Comparison of ENCODE assay signal across 8 cellular contexts in the genomic region with DNA sequence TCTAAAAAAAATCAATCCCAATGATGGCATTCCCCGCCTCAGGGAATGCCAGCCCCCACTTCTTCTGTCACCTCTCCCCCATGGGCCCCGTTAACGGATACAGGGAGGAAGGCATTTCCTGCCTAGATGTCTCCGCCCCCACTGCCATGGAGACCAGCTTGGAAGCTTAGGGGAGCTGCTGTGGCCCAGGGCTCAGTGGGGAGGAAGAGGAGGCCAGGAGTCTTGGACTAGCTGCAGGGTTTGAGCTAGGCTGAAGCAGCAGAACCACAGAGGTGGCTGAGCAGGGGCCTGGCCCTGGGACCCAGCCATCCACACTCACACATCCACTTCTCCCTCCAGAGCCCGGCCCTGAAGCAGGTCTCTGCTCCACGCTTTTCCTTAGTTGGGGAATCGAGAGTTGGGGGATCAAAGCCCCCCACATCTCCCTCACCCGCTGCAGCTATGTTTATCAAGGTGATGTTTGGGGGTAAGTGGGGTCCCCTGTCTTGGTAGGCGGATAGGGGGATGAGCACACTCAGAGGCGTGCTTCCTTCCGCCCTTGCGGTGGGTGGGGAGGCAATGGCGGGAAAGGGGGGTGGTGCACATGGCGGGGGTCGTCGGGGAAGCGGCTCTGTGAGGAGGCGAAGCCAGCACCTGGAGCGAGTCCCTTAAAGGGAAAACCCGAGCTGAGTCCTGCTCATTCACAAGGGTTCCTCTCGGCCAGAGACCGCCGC. TPM values are rescaled to one million over a fixed set of nuclear protein-coding genes. Genes with fewer than 3 reads are reported as not detected.
DNase-seq lines count a peak whose midpoint lies in the region; ATAC-seq, FAIRE-seq and TF ChIP-seq lines count a peak whose summit lies in the region.

Gene C22orf15 (plus strand): TSS at position 125 of the 713 bp plus-strand sequence. CDS start 317 bp downstream, at position 442.

- no peak within 1 kb of the TSS for H3K4me2 ChIP-seq in HepG2 (ENCODE audit: low read depth, low read length)

- no peaks in the 10 kb centered on the region for H4K20me1 ChIP-seq in HepG2 (ENCODE audit: insufficient read depth, low read length)

- TF ChIP-seq POLR2A in HepG2 (IDR thresholded peaks at IDR 0.05; ENCODE audit: insufficient read depth in 1 of 2, low read depth in 2 of 2, low read length in 2 of 2) (no peak), right lobe of liver (IDR thresholded peaks at IDR 0.05) (no peak)

- no peak for DNase-seq in HepG2 (ENCODE audit: low spot score)
- no peak for DNase-seq in right lobe of liver
- peak; percentile 50 for DNase-seq in activated CD8-positive, alpha-beta T cell treated with anti-CD3 and anti-CD28 coated beads, Interleukin-2, amount 10 ng/mL, durations not matched to agents 7 days and 5 days
- no peak for DNase-seq in immature natural killer cell
- no peak for DNase-seq in Caco-2

- no peaks in the 10 kb centered on the region for H3K9me3 ChIP-seq in HepG2 (ENCODE audit: low read length)
- no peaks in the 10 kb centered on the region for H3K9me3 ChIP-seq in right lobe of liver
- no peaks in the 10 kb centered on the region for H3K9me3 ChIP-seq in Caco-2

- H3K27me3 Mint-ChIP-seq in activated CD8-positive, alpha-beta T cell treated with anti-CD3 and anti-CD28 coated beads, Interleukin-2, amount 10 ng/mL, durations not matched to agents 7 days and 5 days (ENCODE audit: low read depth): no peaks in the 10 kb centered on the region
- peaks cover 0 to 3% (median 0%) of the 10 kb centered on the region in 3 donors for H3K27me3 Mint-ChIP-seq in immature natural killer cell (ENCODE audit: low read depth in 3 of 3)
- no peaks in the 10 kb centered on the region for H3K27me3 Mint-ChIP-seq in Caco-2 (ENCODE audit: insufficient read depth, unreplicated experiment)

- FAIRE-seq in HepG2 (lab: Jason Lieb, UNC): no peak

- H3K4me3 ChIP-seq in HepG2 (replicated peaks in 1 of 3; ENCODE audit: insufficient read depth in 1 of 3, low read depth in 2 of 3, low read length in 3 of 3) (no peak within 1 kb of the TSS), right lobe of liver (no peak within 1 kb of the TSS), Caco-2 (ENCODE audit: low read depth, low read length) (no peak within 1 kb of the TSS)

- peaks cover 0 to 1% of the 10 kb centered on the region in 2 experiments; a peak in 2 of 5 replicates for H3K36me3 ChIP-seq in HepG2 (replicated peaks in 1 of 2; ENCODE audit: control insufficient read depth in 1 of 2, insufficient read depth in 2 of 2, low read length in 2 of 2)
- peaks cover 0 to 11% (median 7%) of the 10 kb centered on the region in 4 donors for H3K36me3 ChIP-seq in right lobe of liver
- peaks cover 1% of the 10 kb centered on the region for H3K36me3 ChIP-seq in Caco-2 (ENCODE audit: control insufficient read depth, insufficient read depth, low read length)

- H3K9ac ChIP-seq in HepG2 (ENCODE audit: insufficient read depth, low read depth, low read length): no peak within 1 kb of the TSS

- BruUV-seq in HepG2 (replicated peaks; lab: Mats Ljungman, UMichigan): no TSS peak
- BruUV-seq in Caco-2 (replicated peaks; lab: Mats Ljungman, UMichigan): no TSS peak

- in situ Hi-C loops in HepG2 (cut with HindIII; ENCODE audit: extremely low pct_ligation_motif_present, low pct_unique_long_range_greater_than_20kb): no loop called here

- H3K4me1 ChIP-seq in HepG2 (ENCODE audit: insufficient read depth, low read length): peaks cover 39% of the 10 kb centered on the region
- peaks cover 0 to 27% (median 8%) of the 10 kb centered on the region in 4 donors for H3K4me1 ChIP-seq in right lobe of liver
- H3K4me1 ChIP-seq in Caco-2: peaks cover 7% of the 10 kb centered on the region

- H3K36me3 Mint-ChIP-seq in activated CD8-positive, alpha-beta T cell treated with anti-CD3 and anti-CD28 coated beads, Interleukin-2, amount 10 ng/mL, durations not matched to agents 7 days and 5 days (ENCODE audit: low read depth): peaks cover 22% of the 10 kb centered on the region
- H3K36me3 Mint-ChIP-seq in immature natural killer cell (no peaks in the 10 kb centered on the region), Caco-2 (ENCODE audit: insufficient read depth, unreplicated experiment) (peaks cover 11% of the 10 kb centered on the region)

- no peak for TF ChIP-seq CTCF in HepG2 (CRISPR knock-in tag; IDR thresholded peaks at IDR 0.05)
- no peak for TF ChIP-seq CTCF in right lobe of liver (IDR thresholded peaks at IDR 0.05)
- no peak for TF ChIP-seq CTCF in Caco-2 (IDR thresholded peaks at IDR 0.05; ENCODE audit: insufficient read depth in 1 of 2, low read depth in 1 of 2, low read length in 1 of 2, severe bottlenecking in 1 of 2, unreplicated experiment in 1 of 2)

- H3K27ac Mint-ChIP-seq in activated CD8-positive, alpha-beta T cell treated with anti-CD3 and anti-CD28 coated beads, Interleukin-2, amount 10 ng/mL, durations not matched to agents 7 days and 5 days: peak within 1 kb of the TSS; percentile 74
- H3K27ac Mint-ChIP-seq in immature natural killer cell (peak within 1 kb of the TSS in 5 of 6 donors; percentile 25 to 70 (median 53)), Caco-2 (ENCODE audit: unreplicated experiment) (no peak within 1 kb of the TSS)

- TF ChIP-seq RAD21 in HepG2 (CRISPR knock-in tag; IDR thresholded peaks at IDR 0.05): no peak

- intact Hi-C loops in HepG2 (cut with micrococcal nuclease; ENCODE audit: unreplicated experiment): no loop called here
- intact Hi-C loops in right lobe of liver (cut with DNase I): no loop called here
- intact Hi-C loops in Caco-2 (cut with micrococcal nuclease; ENCODE audit: unreplicated experiment): no loop called here

- no peak within 1 kb of the TSS for H3K27ac ChIP-seq in HepG2 (ENCODE audit: extremely low read length, insufficient read depth, low read length)
- H3K27ac ChIP-seq in right lobe of liver: no peak within 1 kb of the TSS

- CTCF ChIA-PET in HepG2 (lab: Yijun Ruan, JAX; ENCODE audit: low intra/inter-chr PET ratio, low total read pairs) (no interaction called here), Caco-2 (lab: Charles Lee) (no interaction called here)
- CTCF ChIA-PET in activated CD8-positive, alpha-beta T cell treated with anti-CD3 and anti-CD28 coated beads, Interleukin-2, amount 10 ng/mL, durations not matched to agents 7 days and 5 days (lab: Charles Lee): interaction anchor here (0.6 to 1.0 kb wide), 3 partner anchors 12 to 83 kb away, joined by 3 to 5 read pairs (median 3); partner anchors contain the start of gene ZNF70

- peaks cover 50% of the 10 kb centered on the region for H3K4me1 Mint-ChIP-seq in activated CD8-positive, alpha-beta T cell treated with anti-CD3 and anti-CD28 coated beads, Interleukin-2, amount 10 ng/mL, durations not matched to agents 7 days and 5 days (ENCODE audit: low read depth)
- H3K4me1 Mint-ChIP-seq in immature natural killer cell: peaks cover 33 to 40% of the 10 kb centered on the region in 2 donors
- H3K4me1 Mint-ChIP-seq in Caco-2 (ENCODE audit: low read depth, unreplicated experiment): no peaks in the 10 kb centered on the region

- POLR2A ChIA-PET in HepG2 (lab: Yijun Ruan, JAX) (interaction anchor here (0.7 to 6.9 kb wide), 3 partner anchors 10 to 46 kb away, joined by 3 to 52 read pairs (median 4); partner anchors contain the start of genes VPREB3 and ZNF70), Caco-2 (lab: Charles Lee) (interaction anchor here (0.5 to 0.6 kb wide), 2 partner anchors 12 to 151 kb away, joined by 3 to 4 read pairs; partner anchors contain the start of gene ZNF70)
- POLR2A ChIA-PET in activated CD8-positive, alpha-beta T cell treated with anti-CD3 and anti-CD28 coated beads, Interleukin-2, amount 10 ng/mL, durations not matched to agents 7 days and 5 days (lab: Charles Lee): interaction anchor here (0.6 to 1.5 kb wide), 9 partner anchors 11 to 186 kb away, joined by 3 to 7 read pairs (median 4); partner anchors contain the start of genes MIF, SMARCB1 and ZNF70

- H3K9me3 Mint-ChIP-seq in activated CD8-positive, alpha-beta T cell treated with anti-CD3 and anti-CD28 coated beads, Interleukin-2, amount 10 ng/mL, durations not matched to agents 7 days and 5 days (ENCODE audit: insufficient read depth): no peaks in the 10 kb centered on the region
- H3K9me3 Mint-ChIP-seq in immature natural killer cell: no peaks in the 10 kb centered on the region
- no peaks in the 10 kb centered on the region for H3K9me3 Mint-ChIP-seq in Caco-2 (ENCODE audit: unreplicated experiment)

- WGBS in HepG2 (ENCODE audit: low lambda C conversion rate): 93% methylated on average over 22 of the region's 23 CpGs
- WGBS in right lobe of liver (ENCODE audit: insufficient coverage, low coverage, low lambda C conversion rate, missing lambda C conversion rate): 76% methylated on average over 12 of the region's 23 CpGs

- TF ChIP-seq EP300 in HepG2 (IDR thresholded peaks at IDR 0.05; ENCODE audit: low read depth in 2 of 2, low read length in 2 of 2): no peak
- no peak for TF ChIP-seq EP300 in HepG2 (CRISPR knock-in tag; IDR thresholded peaks at IDR 0.05; ENCODE audit: borderline replicate concordance)

- H2AFZ ChIP-seq in HepG2 (ENCODE audit: low read length): no peak within 1 kb of the TSS

- H3K27me3 ChIP-seq in HepG2 (ENCODE audit: control insufficient read depth in 1 of 2, insufficient read depth in 2 of 2, low read length in 2 of 2) (no peaks in the 10 kb centered on the region), right lobe of liver (no peaks in the 10 kb centered on the region), Caco-2 (replicated peaks; ENCODE audit: control insufficient read depth, insufficient read depth, low read length) (no peaks in the 10 kb centered on the region)

- peak within 1 kb of the TSS; percentile 57 for H3K4me3 Mint-ChIP-seq in activated CD8-positive, alpha-beta T cell treated with anti-CD3 and anti-CD28 coated beads, Interleukin-2, amount 10 ng/mL, durations not matched to agents 7 days and 5 days
- H3K4me3 Mint-ChIP-seq in immature natural killer cell (peak within 1 kb of the TSS; percentile 64 to 75 (median 67)), Caco-2 (ENCODE audit: unreplicated experiment) (no peak within 1 kb of the TSS)

- peaks cover 7% of the 10 kb centered on the region for H3K79me2 ChIP-seq in HepG2 (ENCODE audit: insufficient read depth, low read length)

- ATAC-seq in HepG2 (no peak), right lobe of liver (no peak), GM21360 (IDR thresholded peaks at IDR 0.05; ENCODE audit: unreplicated experiment) (no peak), HG02870 (IDR thresholded peaks at IDR 0.05; ENCODE audit: unreplicated experiment) (no peak), HG03354 (IDR thresholded peaks at IDR 0.05; ENCODE audit: poor library complexity, severe bottlenecking, unreplicated experiment) (no peak)
- peak; percentile 7 for ATAC-seq in activated CD8-positive, alpha-beta T cell treated with anti-CD3 and anti-CD28 coated beads, Interleukin-2, amount 10 ng/mL, durations not matched to agents 7 days and 5 days

RNA-seq across cellular contexts. Expression of gene C22orf15, which starts in this region (rescaled TPM):
- total RNA-seq in HepG2 (2016; rRNA removed; fragmentation: Illumina TruSeq; extraction: Trizol): not detected in 2 replicates
- not detected in 2 replicates for total RNA-seq in HepG2 (2016; cell fraction: cytosol; rRNA removed; fragmentation: Illumina TruSeq; extraction: Trizol; ENCODE audit: low read depth)
- total RNA-seq in HepG2 (2016; cell fraction: insoluble cytoplasmic fraction; rRNA removed; fragmentation: Illumina TruSeq; extraction: Trizol): not detected in 2 replicates
- not detected in 2 replicates for total RNA-seq in HepG2 (2016; cell fraction: membrane; rRNA removed; fragmentation: Illumina TruSeq; extraction: Trizol)
- not detected in 2 replicates for total RNA-seq in HepG2 (2016; cell fraction: nucleus; rRNA removed; fragmentation: Illumina TruSeq; extraction: Trizol)
- 0.07 TPM in 1 of 2 replicates, not detected in the other for polyA plus RNA-seq in HepG2 (2011; rRNA removed)
- not detected in 2 replicates for polyA plus RNA-seq in HepG2 (2011; cell fraction: cytosol; rRNA removed)
- polyA plus RNA-seq in HepG2 (2011; cell fraction: nucleus; rRNA removed): not detected in 2 replicates
- polyA plus RNA-seq in HepG2 (2012): 0.12 and 0.28 TPM in 2 replicates
- polyA plus RNA-seq in HepG2 (2016; cell fraction: cytosol; fragmentation: Illumina TruSeq; extraction: Trizol; ENCODE audit: low read depth): not detected in 2 replicates
- polyA plus RNA-seq in HepG2 (2016; cell fraction: insoluble cytoplasmic fraction; fragmentation: Illumina TruSeq; extraction: Trizol; ENCODE audit: low read depth): not detected in 2 replicates
- polyA plus RNA-seq in HepG2 (2016; cell fraction: membrane; fragmentation: Illumina TruSeq; extraction: Trizol; ENCODE audit: low read depth): not detected in 2 replicates
- not detected in 2 replicates for polyA plus RNA-seq in HepG2 (2016; cell fraction: nucleus; fragmentation: Illumina TruSeq; extraction: Trizol; ENCODE audit: insufficient read depth, low read depth)
- 0.07 and 0.22 TPM in 2 replicates for polyA minus RNA-seq in HepG2 (2011; rRNA and poly(A)+ RNA removed; ENCODE audit: low replicate concordance)
- not detected in 2 replicates for polyA minus RNA-seq in HepG2 (2011; cell fraction: cytosol; rRNA and poly(A)+ RNA removed)
- not detected in 2 replicates for polyA minus RNA-seq in HepG2 (2011; cell fraction: nucleus; rRNA and poly(A)+ RNA removed)
- total RNA-seq in right lobe of liver: not detected
- 1 to 10 TPM in 1 of 2 experiments, under 1 TPM in 1; 0.81 to 1.4 TPM for total RNA-seq in activated CD8-positive, alpha-beta T cell treated with anti-CD3 and anti-CD28 coated beads, Interleukin-2, amount 10 ng/mL, durations not matched to agents 7 days and 5 days
- polyA plus RNA-seq in immature natural killer cell: 1 to 10 TPM in 1 of 3 donors, not detected in 2; 1.1 TPM
- not detected in 2 replicates for total RNA-seq in Caco-2 (2022)
